ENCODE assay signal across 11 cellular contexts in the genomic region with DNA sequence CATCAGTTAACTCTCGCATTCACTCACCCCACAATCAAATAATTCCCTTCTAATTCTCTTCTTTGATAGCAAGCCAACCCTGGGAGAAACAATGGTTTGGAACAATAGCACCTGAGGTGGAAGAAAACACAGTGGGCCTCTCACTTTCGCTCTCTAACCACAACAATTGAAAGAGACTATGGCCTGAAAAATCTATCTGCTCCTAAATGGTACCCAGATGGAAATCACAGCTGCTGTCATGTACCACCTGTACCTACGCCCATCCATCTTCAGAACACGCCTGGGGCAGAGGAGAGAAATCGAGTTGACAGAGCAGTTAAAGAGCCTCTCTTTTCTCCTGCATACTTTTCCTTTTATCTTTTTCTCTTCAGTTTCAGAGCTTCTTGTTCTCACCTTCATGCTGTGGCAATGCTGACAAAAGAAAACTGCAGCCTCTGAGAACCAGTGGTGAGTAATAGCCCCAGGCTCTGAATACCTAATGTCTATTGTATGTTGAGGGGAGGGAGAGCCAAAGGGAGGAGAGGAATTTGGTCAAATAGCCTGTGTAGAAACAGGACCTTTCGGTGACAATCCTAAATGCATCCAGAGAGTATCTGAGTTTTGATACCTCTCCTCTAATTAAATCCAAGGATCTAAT. TPM values are rescaled to one million over a fixed set of nuclear protein-coding genes. Genes with fewer than 3 reads are reported as not detected.
DNase-seq lines count a peak whose midpoint lies in the region; ATAC-seq and TF ChIP-seq lines count a peak whose summit lies in the region.
"Had no signal": no experiment of that assay in that cellular context is flagged by ENCODE, and none has a peak within 500 bp of the region (broad histone marks: within the 10 kb centered on the region; RNA-seq: fewer than 3 reads in every experiment).

No MANE protein-coding gene starts in this region.

- H3F3A ChIP-seq in SK-N-SH (replicated peaks; ENCODE audit: insufficient read depth) (no peaks in the 10 kb centered on the region), smooth muscle cell (ENCODE audit: low read depth) (no peaks in the 10 kb centered on the region)

- no peak for TF ChIP-seq CTCF in H9 (conservative IDR thresholded peaks at IDR 0.05)
- TF ChIP-seq CTCF in SK-N-SH (IDR thresholded peaks at IDR 0.05) = no peak
- TF ChIP-seq CTCF in fibroblast of the aortic adventitia (IDR thresholded peaks at IDR 0.05; ENCODE audit: insufficient read depth, low read length) = no peak
- no peak for TF ChIP-seq CTCF in smooth muscle cell (IDR thresholded peaks at IDR 0.05; ENCODE audit: borderline replicate concordance, insufficient read depth, poor library complexity, severe bottlenecking)

- H3K36me3 Mint-ChIP-seq in H9 (ENCODE audit: insufficient read depth in 1 of 3, low read depth in 3 of 3) = no peaks in the 10 kb centered on the region

- H3K79me2 ChIP-seq in H9 (ENCODE audit: insufficient read depth, low read length) = no peaks in the 10 kb centered on the region
- H3K79me2 ChIP-seq in SK-N-SH (ENCODE audit: insufficient read depth) = no peaks in the 10 kb centered on the region
- H3K79me2 ChIP-seq in smooth muscle cell (ENCODE audit: low read depth) = no peaks in the 10 kb centered on the region

- H3K9ac ChIP-seq in H9 (ENCODE audit: extremely low read depth, insufficient read length, low read length) = no peak overlapping the region
- H3K9ac ChIP-seq in SK-N-SH = no peak overlapping the region
- H3K9ac ChIP-seq in smooth muscle cell (ENCODE audit: low read depth) = no peak overlapping the region

- ATAC-seq in GM18873 (IDR thresholded peaks at IDR 0.05; ENCODE audit: low FRiP score, unreplicated experiment) (no peak), HG02610 (IDR thresholded peaks at IDR 0.05; ENCODE audit: unreplicated experiment) (no peak)
- ATAC-seq: body of pancreas had no signal

- no peaks in the 10 kb centered on the region for H3K79me1 ChIP-seq in H9 (ENCODE audit: insufficient read depth, low read depth, low read length, poor library complexity, severe bottlenecking)

- no peak overlapping the region for H2AK5ac ChIP-seq in H9 (ENCODE audit: insufficient read length, low read length)

- no peak overlapping the region for H3K27ac ChIP-seq in H9 (ENCODE audit: insufficient read length, low read depth, low read length)
- H3K27ac ChIP-seq in SK-N-SH (ENCODE audit: low read depth in 2 of 2, low read length in 1 of 2) = peak overlapping the region in 1 of 2 experiments; percentile 37; a peak in 1 of 4 replicates
- no peak overlapping the region for H3K27ac ChIP-seq in smooth muscle cell (ENCODE audit: low read depth)
- H3K27ac ChIP-seq: body of pancreas, right lobe of liver had no signal

- H2BK12ac ChIP-seq in H9 (ENCODE audit: insufficient read length, low read depth, low read length) = no peak overlapping the region

- no CpG with 5 or more reads among the region's 6 CpGs for WGBS in H9 (ENCODE audit: extremely low coverage, insufficient read length, low lambda C conversion rate)
- 86% methylated on average over 6 of the region's 6 CpGs for WGBS in SK-N-SH (ENCODE audit: low lambda C conversion rate)
- 68% methylated on average over 6 of the region's 6 CpGs for WGBS in smooth muscle cell (ENCODE audit: low lambda C conversion rate)

- H4K20me1 ChIP-seq in H9 (ENCODE audit: control insufficient read depth, insufficient read depth, insufficient read length) (no peaks in the 10 kb centered on the region), SK-N-SH (ENCODE audit: insufficient read depth) (no peaks in the 10 kb centered on the region), smooth muscle cell (ENCODE audit: low read depth) (no peaks in the 10 kb centered on the region)

- H3K4me3 ChIP-seq in SK-N-SH (ENCODE audit: low read depth in 2 of 2, low read length in 1 of 2) = no peak overlapping the region
- no peak overlapping the region for H3K4me3 ChIP-seq in fibroblast of the aortic adventitia (ENCODE audit: low read depth, low read length)
- no peak overlapping the region for H3K4me3 ChIP-seq in smooth muscle cell
- H3K4me3 ChIP-seq: body of pancreas, right lobe of liver had no signal

- peaks cover 27 to 29% of the 10 kb centered on the region in 2 experiments for H3K4me1 Mint-ChIP-seq in H9

- H3K27ac Mint-ChIP-seq in H9 = peak overlapping the region in 1 of 3 experiments; percentile 91; a peak in 2 of 7 replicates

- no peaks in the 10 kb centered on the region for H3K36me3 ChIP-seq in SK-N-SH (replicated peaks in 1 of 2; ENCODE audit: control insufficient read depth in 1 of 2, insufficient read depth in 2 of 2, low read length in 1 of 2)
- no peaks in the 10 kb centered on the region for H3K36me3 ChIP-seq in smooth muscle cell (ENCODE audit: low read depth)
- H3K36me3 ChIP-seq: right lobe of liver had no signal

- no peak overlapping the region for H2BK15ac ChIP-seq in H9 (ENCODE audit: low read depth, low read length)

- no peak overlapping the region for H3K18ac ChIP-seq in H9 (ENCODE audit: insufficient read length, low read depth, low read length)

- H3K56ac ChIP-seq in H9 (ENCODE audit: insufficient read length, low read depth, low read length) = no peak overlapping the region

- H3K9me3 ChIP-seq in H9 (ENCODE audit: control insufficient read depth, low read depth, low read length) (no peaks in the 10 kb centered on the region), SK-N-SH (no peaks in the 10 kb centered on the region), smooth muscle cell (replicated peaks; ENCODE audit: low read depth) (no peaks in the 10 kb centered on the region)
- H3K9me3 ChIP-seq: body of pancreas, right lobe of liver had no signal

- H3K14ac ChIP-seq in H9 (ENCODE audit: insufficient read depth, low read length) = no peak overlapping the region

- H3K4me3 Mint-ChIP-seq in H9 = no peak overlapping the region

- H3K23ac ChIP-seq in H9 (ENCODE audit: insufficient read length, low read depth, low read length) = no peak overlapping the region

- H3K4me1 ChIP-seq in H9 (ENCODE audit: insufficient read depth, low read length) = no peaks in the 10 kb centered on the region
- 0 out of 4 replicates have a peak, but pooled peaks cover 0 to 4% of the 10 kb centered on the region in 2 experiments for H3K4me1 ChIP-seq in SK-N-SH (ENCODE audit: control insufficient read depth in 1 of 2, insufficient read depth in 2 of 2, low read depth in 1 of 2, low read length in 1 of 2)
- H3K4me1 ChIP-seq in smooth muscle cell (ENCODE audit: low read depth) = peaks cover 16% of the 10 kb centered on the region
- H3K4me1 ChIP-seq: body of pancreas had no signal

- no peaks in the 10 kb centered on the region for H3K23me2 ChIP-seq in H9 (ENCODE audit: insufficient read length, low read depth, low read length, poor library complexity, severe bottlenecking)

- no peak overlapping the region for H4K8ac ChIP-seq in H9 (replicated peaks; ENCODE audit: insufficient read length, low read depth, low read length)

- CTCF ChIA-PET in SK-N-SH (lab: Yijun Ruan, JAX) = interaction anchor here (1.0 to 4.0 kb wide), 3 partner anchors 12 to 20 kb away, joined by 3 to 22 read pairs (median 4); no protein-coding TSS in a partner anchor

- H3T11ph ChIP-seq in H9 (ENCODE audit: low read length) = no peak overlapping the region

- no peak overlapping the region for H2BK120ac ChIP-seq in H9 (ENCODE audit: low read depth, low read length, poor library complexity, severe bottlenecking)

- H3K9me2 ChIP-seq in SK-N-SH = no peaks in the 10 kb centered on the region

- no peak overlapping the region for H4K91ac ChIP-seq in H9 (ENCODE audit: insufficient read length, low read depth, low read length)

- TF ChIP-seq EP300 in SK-N-SH (IDR thresholded peaks at IDR 0.05; ENCODE audit: borderline replicate concordance in 1 of 2, low read depth in 1 of 2, low read length in 1 of 2) = no peak

- H3K27me3 ChIP-seq in H9 (ENCODE audit: insufficient read depth, low read length) (no peaks in the 10 kb centered on the region), SK-N-SH (ENCODE audit: insufficient read depth) (no peaks in the 10 kb centered on the region), smooth muscle cell (ENCODE audit: low read depth) (no peaks in the 10 kb centered on the region)
- H3K27me3 ChIP-seq: body of pancreas, right lobe of liver had no signal

- no peak overlapping the region for H4K5ac ChIP-seq in H9 (ENCODE audit: insufficient read length, low read depth, low read length)

- H2BK20ac ChIP-seq in H9 (ENCODE audit: low read depth, low read length, poor library complexity, severe bottlenecking) = no peak overlapping the region

- POLR2A ChIA-PET in SK-N-SH (lab: Yijun Ruan, JAX) = no interaction called here

- TF ChIP-seq RAD21 in SK-N-SH (IDR thresholded peaks at IDR 0.05; ENCODE audit: low read length) = no peak

- H3K9me3 Mint-ChIP-seq in H9 = no peaks in the 10 kb centered on the region

- peaks cover 1% of the 10 kb centered on the region; the same call in 1 of the 2 replicates for H3K27me3 Mint-ChIP-seq in H9 (ENCODE audit: low read depth)

- H3K4me2 ChIP-seq in H9 (ENCODE audit: insufficient read depth, insufficient read length, low read length) (no peak overlapping the region), SK-N-SH (0 out of 2 replicates have a peak overlapping the region, but pooled peaks have one; percentile 27), smooth muscle cell (peak overlapping the region; percentile 18)

- DNase-seq in H9 = peak; percentile 73
- no peak for DNase-seq in SK-N-SH
- DNase-seq in fibroblast of the aortic adventitia (ENCODE audit: low read depth) = peak; percentile 91
- no peak for DNase-seq in smooth muscle cell (lab: John Stamatoyannopoulos, UW; ENCODE audit: unreplicated experiment)
- DNase-seq in NCI-H2107 treated with DMSO at 0.1 percent for 48 hours (lab: John Stamatoyannopoulos, UW; ENCODE audit: unreplicated experiment) = no peak
- DNase-seq: activated CD4-positive, alpha-beta T cell treated with anti-CD3 and anti-CD28 coated beads for 1 hour; body of pancreas; NK-92 treated with Interleukin-12 subunit alpha and Interleukin-12 subunit beta, amount 100 ng/mL, for 24 hours; right lobe of liver had no signal

- H2AFZ ChIP-seq in H9 (ENCODE audit: low read length) (no peak overlapping the region), SK-N-SH (ENCODE audit: low read depth) (0 out of 2 replicates have a peak overlapping the region, but pooled peaks have one; percentile 42), smooth muscle cell (ENCODE audit: low read depth) (peak overlapping the region; percentile 5)

- no peak overlapping the region for H2BK5ac ChIP-seq in H9 (ENCODE audit: insufficient read length, low read length)

- H3K4ac ChIP-seq in H9 (ENCODE audit: low read depth, low read length) = no peak overlapping the region

TF ChIP-seq in SK-N-SH, 30 proteins besides CTCF, POLR2A, EP300 and RAD21 (continues in another document):
- peak; percentile 51; the same call in 1 of the 2 replicates for TF ChIP-seq FOSL2 (IDR thresholded peaks at IDR 0.05; ENCODE audit: borderline replicate concordance, low read depth)

RNA-seq across cellular contexts. Expression of gene ZC3H11B, which starts 57.8 kb away (rescaled TPM):
- total RNA-seq in H9 (2021) (0.18 TPM in 1 of 2 replicates, not detected in the other), fibroblast of the aortic adventitia (ENCODE audit: low replicate concordance) (not detected in 2 replicates), smooth muscle cell (0.09 TPM in 1 of 2 replicates, not detected in the other)
- polyA plus RNA-seq in SK-N-SH (2012; rRNA removed) (0.03 TPM in 1 of 2 replicates, not detected in the other), smooth muscle cell (not detected in 2 replicates)
- polyA plus RNA-seq in SK-N-SH (2012; cell fraction: cytosol; rRNA removed) = 0.04 TPM in 2 replicates
- 0.05 and 0.27 TPM in 2 replicates for polyA plus RNA-seq in SK-N-SH (2012; cell fraction: nucleus; rRNA removed)
- total RNA-seq: body of pancreas had no signal

Comparison
In these comparisons a context has a peak if more than half of its experiments do, and no peak if none do; other contexts are left out.
1. DNase-seq: peak in H9 (single experiment) and fibroblast of the aortic adventitia (single experiment); none in SK-N-SH (single experiment), smooth muscle cell (single experiment) and NCI-H2107 treated with DMSO at 0.1 percent for 48 hours (single experiment).